Comparison of ENCODE assay signal across 9 cellular contexts in the genomic region with DNA sequence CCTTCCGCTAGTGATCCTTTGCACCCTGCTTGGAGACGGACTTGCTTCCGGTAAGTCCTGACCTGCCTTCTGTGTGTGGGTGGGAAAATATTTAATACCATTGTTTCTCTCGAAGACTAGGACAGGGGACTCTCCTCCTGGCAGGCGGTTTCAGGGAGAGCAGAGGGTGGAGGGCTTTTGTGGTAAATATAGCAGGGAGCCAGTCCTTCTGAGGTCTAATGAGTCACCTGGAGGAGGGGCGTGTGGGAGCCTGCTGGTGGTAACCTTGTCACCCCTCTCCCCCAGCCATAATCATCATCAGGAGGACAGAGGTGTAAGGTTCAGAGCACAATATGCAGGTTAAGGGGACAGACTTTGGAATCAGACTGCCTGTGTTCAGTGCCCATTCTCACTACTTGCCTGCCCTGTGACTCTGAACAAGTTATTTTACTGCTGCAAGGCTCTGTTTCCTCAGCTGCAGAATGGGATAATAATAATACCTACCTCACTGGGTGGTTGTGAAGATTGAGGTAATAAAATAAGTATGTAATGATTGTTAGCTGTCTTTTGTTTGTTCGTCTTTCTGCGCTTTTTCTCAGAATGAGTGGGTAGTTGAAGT. TPM values are rescaled to one million over a fixed set of nuclear protein-coding genes. Genes with fewer than 3 reads are reported as not detected.
DNase-seq lines count a peak whose midpoint lies in the region; ATAC-seq, FAIRE-seq and TF ChIP-seq lines count a peak whose summit lies in the region.
"Had no signal": no experiment of that assay in that cellular context is flagged by ENCODE, and none has a peak within 500 bp of the region (broad histone marks: within the 10 kb centered on the region; RNA-seq: fewer than 3 reads in every experiment).

No MANE protein-coding gene starts in this region.

- H3K4me3 ChIP-seq in cardiac muscle cell, result no peak overlapping the region
- H3K4me3 ChIP-seq in K562, result no peak overlapping the region
- no peak overlapping the region for H3K4me3 ChIP-seq in urinary bladder (ENCODE audit: low read depth, low read length)
- no peak overlapping the region for H3K4me3 ChIP-seq in MG63

- peaks cover 20% of the 10 kb centered on the region for H3K4me1 ChIP-seq in cardiac muscle cell (ENCODE audit: low read depth)
- H3K4me1 ChIP-seq in K562 (replicated peaks in 1 of 2; ENCODE audit: control insufficient read depth in 2 of 2, insufficient read depth in 2 of 2, low read length in 2 of 2), result peaks cover 7 to 46% of the 10 kb centered on the region in 2 experiments; a peak in 4 of 5 replicates
- peaks cover 3% of the 10 kb centered on the region for H3K4me1 ChIP-seq in urinary bladder (ENCODE audit: insufficient read depth)

- H3K36me3 ChIP-seq in cardiac muscle cell (no peaks in the 10 kb centered on the region), K562 (ENCODE audit: control insufficient read depth, insufficient read depth, low read length) (peaks cover 25% of the 10 kb centered on the region; the same call in 2 of the 3 replicates), urinary bladder (ENCODE audit: insufficient read depth) (no peaks in the 10 kb centered on the region), MG63 (no peaks in the 10 kb centered on the region)

- peak; percentile 79 for ATAC-seq in K562
- no peak for ATAC-seq in memory B cell (ENCODE audit: low read depth)
- no peak for ATAC-seq in GM19397 (IDR thresholded peaks at IDR 0.05; ENCODE audit: unreplicated experiment)
- no peak for ATAC-seq in HG02678 (IDR thresholded peaks at IDR 0.05; ENCODE audit: unreplicated experiment)

- peaks cover 85% of the 10 kb centered on the region for H3K79me2 ChIP-seq in K562 (ENCODE audit: control insufficient read depth, insufficient read depth, low read length)

- FAIRE-seq in K562 (lab: Jason Lieb, UNC), result peak; percentile 73

- peak overlapping the region; percentile 73 for H3K27ac ChIP-seq in cardiac muscle cell
- H3K27ac ChIP-seq in K562 (ENCODE audit: extremely low read depth, low read depth, low read length), result peak overlapping the region; percentile 65; the same call in 2 of the 3 replicates
- peak overlapping the region; percentile 44 for H3K27ac ChIP-seq in urinary bladder (ENCODE audit: low read depth)

- H3K27me3 ChIP-seq in cardiac muscle cell, result no peaks in the 10 kb centered on the region
- H3K27me3 ChIP-seq in K562 (ENCODE audit: control insufficient read depth in 2 of 2, insufficient read depth in 2 of 2, low read length in 2 of 2), result no peaks in the 10 kb centered on the region
- no peaks in the 10 kb centered on the region for H3K27me3 ChIP-seq in MG63

- peak overlapping the region; percentile 33 to 68; a peak in 1 of 4 replicates for H3K9ac ChIP-seq in K562 (ENCODE audit: insufficient read depth in 1 of 2, low read depth in 2 of 2, low read length in 2 of 2)

- CTCF ChIA-PET in K562 (lab: Yijun Ruan, JAX; ENCODE audit: low intra/inter-chr PET ratio), result no interaction called here

- H3K9me3 ChIP-seq in cardiac muscle cell (ENCODE audit: low read depth) (no peaks in the 10 kb centered on the region), K562 (replicated peaks; ENCODE audit: control insufficient read depth, insufficient read depth, low read depth, low read length) (no peaks in the 10 kb centered on the region), MG63 (no peaks in the 10 kb centered on the region)

- no peaks in the 10 kb centered on the region for H3K9me1 ChIP-seq in K562 (ENCODE audit: control insufficient read depth, insufficient read depth, low read length)

- TF ChIP-seq CTCF in cardiac muscle cell (IDR thresholded peaks at IDR 0.05; ENCODE audit: low read depth, low read length) (no peak), K562 (IDR thresholded peaks at IDR 0.05 in 2 of 3, conservative IDR thresholded peaks at IDR 0.05 in 1 of 3; ENCODE audit: insufficient read depth in 2 of 3, low read depth in 1 of 3, low read length in 3 of 3) (no peak)

- no peak for DNase-seq in cardiac muscle cell (ENCODE audit: low read depth in 1 of 2, low spot score in 1 of 2)
- DNase-seq in cardiac septum (ENCODE audit: low spot score), result no peak
- peak; percentile 55 to 75 (median 58) for DNase-seq in K562 (ENCODE audit: extremely low read depth in 1 of 4, low spot score in 3 of 4)
- DNase-seq in memory B cell (ENCODE audit: low spot score in 2 of 2), result no peak
- no peak for DNase-seq in MG63

- peaks cover 55% of the 10 kb centered on the region for H3K4me1 Mint-ChIP-seq in memory B cell

- TF ChIP-seq RAD21 in K562 (CRISPR knock-in tag; conservative IDR thresholded peaks at IDR 0.05 in 1 of 2, IDR thresholded peaks at IDR 0.05 in 1 of 2), result no peak

- no peaks in the 10 kb centered on the region for H4K20me1 ChIP-seq in K562 (replicated peaks; ENCODE audit: control insufficient read depth, insufficient read depth, low read length)

- 45% methylated on average over 7 of the region's 8 CpGs for WGBS in K562 (ENCODE audit: insufficient coverage, low coverage, missing lambda C conversion rate)
- 84% methylated on average over 8 of the region's 8 CpGs for WGBS in urinary bladder

- intact Hi-C loops in cardiac septum (cut with DNase I), result loop anchor here (5.0 kb wide), 1 partner anchor 41 kb away; no protein-coding TSS in a partner anchor
- intact Hi-C loops in K562 (cut with micrococcal nuclease), result no loop called here

- no peaks in the 10 kb centered on the region for H3K27me3 Mint-ChIP-seq in memory B cell
- H3K27me3 Mint-ChIP-seq: IgD-negative memory B cell had no signal

- no peak overlapping the region for H2AFZ ChIP-seq in K562 (ENCODE audit: low read depth, low read length)

- H3K4me2 ChIP-seq in K562 (ENCODE audit: insufficient read depth, low read length), result peak overlapping the region; percentile 43

- POLR2A ChIA-PET in K562 (lab: Yijun Ruan, JAX), result interaction anchor here (1.2 kb wide), 1 partner anchor 10 kb away, joined by 6 read pairs; no protein-coding TSS in a partner anchor

- no peak overlapping the region for H3K4me3 Mint-ChIP-seq in memory B cell

- in situ Hi-C loops in K562 (cut with MboI), result no loop called here

- H3K36me3 Mint-ChIP-seq in memory B cell, result peaks cover 26% of the 10 kb centered on the region

- no TSS peak for BruUV-seq in K562 (replicated peaks; lab: Mats Ljungman, UMichigan)

- no peak; the same call in 1 of the 2 replicates for TF ChIP-seq EP300 in K562 (IDR thresholded peaks at IDR 0.05; ENCODE audit: low read length)

- TF ChIP-seq POLR2A in K562 (conservative IDR thresholded peaks at IDR 0.05), result no peak

- no peaks in the 10 kb centered on the region for H3K9me3 Mint-ChIP-seq in memory B cell
- H3K9me3 Mint-ChIP-seq: IgD-negative memory B cell had no signal

- peak overlapping the region; percentile 81 for H3K27ac Mint-ChIP-seq in memory B cell

TF ChIP-seq in K562, 482 proteins besides CTCF, POLR2A, EP300 and RAD21 (continues in another document):
- TF ChIP-seq HIVEP1 (CRISPR knock-in tag; IDR thresholded peaks at IDR 0.05) (no peak), IFI16 (CRISPR knock-in tag; IDR thresholded peaks at IDR 0.05) (no peak), ARHGAP35 (IDR thresholded peaks at IDR 0.05; ENCODE audit: partially characterized antibody) (no peak), MCM3 (IDR thresholded peaks at IDR 0.05) (no peak), HNRNPK (IDR thresholded peaks at IDR 0.05; ENCODE audit: low read depth, low read length, poor library complexity, severe bottlenecking) (no peak), MYNN (IDR thresholded peaks at IDR 0.05) (no peak), MYNN (CRISPR knock-in tag; IDR thresholded peaks at IDR 0.05) (no peak), CCAR2 (IDR thresholded peaks at IDR 0.05; ENCODE audit: low read depth, low read length) (no peak)
- TF ChIP-seq, protein P1, sequence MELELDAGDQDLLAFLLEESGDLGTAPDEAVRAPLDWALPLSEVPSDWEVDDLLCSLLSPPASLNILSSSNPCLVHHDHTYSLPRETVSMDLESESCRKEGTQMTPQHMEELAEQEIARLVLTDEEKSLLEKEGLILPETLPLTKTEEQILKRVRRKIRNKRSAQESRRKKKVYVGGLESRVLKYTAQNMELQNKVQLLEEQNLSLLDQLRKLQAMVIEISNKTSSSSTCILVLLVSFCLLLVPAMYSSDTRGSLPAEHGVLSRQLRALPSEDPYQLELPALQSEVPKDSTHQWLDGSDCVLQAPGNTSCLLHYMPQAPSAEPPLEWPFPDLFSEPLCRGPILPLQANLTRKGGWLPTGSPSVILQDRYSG (tag; conservative IDR thresholded peaks at IDR 0.05; ENCODE audit: low read depth), result no peak

RNA-seq across cellular contexts. Expression of a gene that starts 47.4 kb away (rescaled TPM):
- total RNA-seq in cardiac muscle cell, result 12.1 and 14.7 TPM in 2 replicates
- 8.7 TPM in 2 replicates for polyA plus RNA-seq in cardiac muscle cell
- 26.9 TPM for total RNA-seq in cardiac septum
- 51.2 and 76.5 TPM in 2 replicates for total RNA-seq in K562 (2011; cell fraction: chromatin; rRNA removed; ENCODE audit: low replicate concordance)
- 50.5 and 58.7 TPM in 2 replicates for total RNA-seq in K562 (2011; cell fraction: nucleolus; rRNA removed)
- 56.2 and 57.9 TPM in 2 replicates for total RNA-seq in K562 (2011; cell fraction: nucleoplasm; rRNA removed)
- 3.8 and 4.1 TPM in 2 replicates for total RNA-seq in K562 (2014; rRNA removed)
- 5.5 and 5.7 TPM in 2 replicates for total RNA-seq in K562 (2014; rRNA removed; fragmentation: Illumina TruSeq; extraction: Trizol)
- 5.0 and 5.2 TPM in 2 replicates for total RNA-seq in K562 (2015; rRNA removed; fragmentation: Illumina TruSeq; extraction: Trizol)
- total RNA-seq in K562 (2021), result 18.4 and 20.7 TPM in 2 replicates
- polyA plus RNA-seq in K562 (2011; rRNA removed), result 13.0 and 25.6 TPM in 2 replicates
- polyA plus RNA-seq in K562 (2011; cell fraction: cytosol; rRNA removed), result 8.0 and 14.7 TPM in 2 replicates
- 63.8 and 68.6 TPM in 2 replicates for polyA plus RNA-seq in K562 (2011; cell fraction: nucleus; rRNA removed)
- polyA plus RNA-seq in K562 (2012), result 5.8 and 7.8 TPM in 2 replicates
- 12.2 and 12.3 TPM in 2 replicates for polyA plus RNA-seq in K562 (2014; fragmentation: Illumina TruSeq; extraction: Trizol)
- 1 to 10 TPM; 2.9 to 5.6 TPM for polyA plus RNA-seq in K562 (2014; fragmentation: Nextera tagmentation; extraction: Ambion mirVana)
- polyA plus RNA-seq in K562 (2014; rRNA removed), result 11.4 and 11.7 TPM in 2 replicates
- 18.0 and 19.0 TPM in 2 replicates for polyA minus RNA-seq in K562 (2011; rRNA and poly(A)+ RNA removed)
- 7.5 and 9.8 TPM in 2 replicates for polyA minus RNA-seq in K562 (2011; cell fraction: cytosol; rRNA and poly(A)+ RNA removed)
- polyA minus RNA-seq in K562 (2011; cell fraction: nucleus; rRNA and poly(A)+ RNA removed), result 15.6 and 35.9 TPM in 2 replicates
- total RNA-seq in urinary bladder, result 12.5 TPM
- polyA plus RNA-seq in urinary bladder, result 20.0 TPM
- total RNA-seq in MG63 (2014; rRNA removed; shearing (Covaris generic); ENCODE audit: low replicate concordance), result 1.9 and 3.1 TPM in 2 replicates

Comparison
In these comparisons a context has a peak if more than half of its experiments do, and no peak if none do; other contexts are left out.
1. DNase-seq: peak in K562 (4 of 4); none in cardiac muscle cell (0 of 2), cardiac septum (single experiment), memory B cell (0 of 2) and MG63 (single experiment).
2. Peak in every context shown above with its lines, with median percentiles within 50 percentile points of each other: H3K27ac ChIP-seq.